Comparison of ENCODE assay signal across 12 cellular contexts in the genomic region with DNA sequence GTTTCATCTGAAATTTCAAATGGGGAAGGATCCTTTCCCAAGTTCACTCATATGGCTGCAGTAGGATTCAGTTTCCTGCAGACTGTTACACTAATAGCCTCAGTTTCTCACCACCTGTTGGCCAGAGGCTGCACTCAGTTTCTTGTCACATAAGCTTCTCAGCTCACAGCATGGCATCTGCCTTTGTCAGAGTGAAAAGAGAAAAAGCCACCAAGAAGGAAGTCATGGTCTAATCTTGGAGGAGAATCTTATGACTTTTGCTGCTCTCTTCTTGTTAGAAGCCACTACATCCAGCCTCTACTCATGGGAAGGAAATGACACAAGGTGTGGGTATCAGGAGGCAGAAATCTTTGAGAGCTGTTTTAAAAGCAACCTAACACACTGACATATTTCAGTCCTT. TPM values are rescaled to one million over a fixed set of nuclear protein-coding genes. Genes with fewer than 3 reads are reported as not detected.
DNase-seq lines count a peak whose midpoint lies in the region; ATAC-seq, FAIRE-seq and TF ChIP-seq lines count a peak whose summit lies in the region.
"Had no signal": no experiment of that assay in that cellular context is flagged by ENCODE, and none has a peak within 500 bp of the region (broad histone marks: within the 10 kb centered on the region; RNA-seq: fewer than 3 reads in every experiment).

No MANE protein-coding gene starts in this region.

- H3K4me3 ChIP-seq in NB4 (ENCODE audit: low read depth, low read length), result no peak overlapping the region
- H3K4me3 ChIP-seq in HepG2 (replicated peaks in 1 of 3; ENCODE audit: insufficient read depth in 1 of 3, low read depth in 2 of 3, low read length in 3 of 3), result no peak overlapping the region
- H3K4me3 ChIP-seq: A549, thyroid gland had no signal

- H3K36me3 ChIP-seq in HepG2 (replicated peaks in 1 of 2; ENCODE audit: control insufficient read depth in 1 of 2, insufficient read depth in 2 of 2, low read length in 2 of 2), result no peaks in the 10 kb centered on the region
- H3K36me3 ChIP-seq: thyroid gland had no signal

- CTCF ChIA-PET in HepG2 (lab: Yijun Ruan, JAX; ENCODE audit: low intra/inter-chr PET ratio, low total read pairs), result no interaction called here

- no peak for TF ChIP-seq RAD21 in HepG2 (CRISPR knock-in tag; IDR thresholded peaks at IDR 0.05)

- no peaks in the 10 kb centered on the region for H3K9me3 Mint-ChIP-seq in natural killer cell treated with Interleukin-12 subunit alpha and Interleukin-12 subunit beta and Interleukin-15 and Interleukin-18, amount 100 ng/mL, for 72 hours

- FAIRE-seq in HepG2 (lab: Jason Lieb, UNC), result no peak
- FAIRE-seq: A549 had no signal

- H3K27ac Mint-ChIP-seq in natural killer cell treated with Interleukin-12 subunit alpha and Interleukin-12 subunit beta and Interleukin-15 and Interleukin-18, amount 100 ng/mL, for 72 hours, result peak overlapping the region; percentile 88 to 100

- DNase-seq in activated CD4-positive, CD25-positive, alpha-beta regulatory T cell (lab: John Stamatoyannopoulos, UW), result no peak
- DNase-seq in NB4 (ENCODE audit: low read depth) (peak; percentile 19), NCI-H2107 (lab: John Stamatoyannopoulos, UW) (no peak), HepG2 (ENCODE audit: low spot score) (no peak), DMS53 (lab: John Stamatoyannopoulos, UW) (no peak)
- no peak for DNase-seq in natural killer cell treated with Interleukin-12 subunit alpha and Interleukin-12 subunit beta and Interleukin-15 and Interleukin-18, amount 100 ng/mL, for 72 hours (ENCODE audit: low spot score)
- DNase-seq: thyroid gland had no signal

- no peaks in the 10 kb centered on the region for H3K9me3 ChIP-seq in HepG2 (ENCODE audit: low read length)
- H3K9me3 ChIP-seq: A549, thyroid gland had no signal

- H3K27ac ChIP-seq in HepG2 (ENCODE audit: extremely low read length, insufficient read depth, low read length), result no peak overlapping the region
- H3K27ac ChIP-seq: A549, parathyroid adenoma, thyroid gland, VCaP had no signal

- no TSS peak for BruUV-seq in HepG2 (replicated peaks; lab: Mats Ljungman, UMichigan)

- H3K27me3 Mint-ChIP-seq in natural killer cell treated with Interleukin-12 subunit alpha and Interleukin-12 subunit beta and Interleukin-15 and Interleukin-18, amount 100 ng/mL, for 72 hours, result no peaks in the 10 kb centered on the region

- no peak overlapping the region for H3K4me2 ChIP-seq in HepG2 (ENCODE audit: low read depth, low read length)
- H3K4me2 ChIP-seq: A549 had no signal

- H3K27me3 ChIP-seq in HepG2 (ENCODE audit: control insufficient read depth in 1 of 2, insufficient read depth in 2 of 2, low read length in 2 of 2), result no peaks in the 10 kb centered on the region
- H3K27me3 ChIP-seq: thyroid gland had no signal

- H3K79me2 ChIP-seq in HepG2 (ENCODE audit: insufficient read depth, low read length), result no peaks in the 10 kb centered on the region
- H3K79me2 ChIP-seq: parathyroid adenoma had no signal

- intact Hi-C loops in HepG2 (cut with micrococcal nuclease; ENCODE audit: unreplicated experiment), result no loop called here

- ATAC-seq in activated CD4-positive, CD25-positive, alpha-beta regulatory T cell treated with anti-CD3 and anti-CD28 coated beads, Interleukin-2, amount 50 U/mL, for 24 hours, result peak; percentile 67 to 73
- ATAC-seq in HG02623 (IDR thresholded peaks at IDR 0.05; ENCODE audit: unreplicated experiment), result peak; percentile 79
- ATAC-seq in natural killer cell treated with Interleukin-12 subunit alpha and Interleukin-12 subunit beta and Interleukin-15 and Interleukin-18, amount 100 ng/mL, for 72 hours, result peak; percentile 80 to 90
- no peak for ATAC-seq in HepG2
- ATAC-seq: A549 had no signal

- H3K4me1 ChIP-seq in HepG2 (ENCODE audit: insufficient read depth, low read length), result no peaks in the 10 kb centered on the region
- H3K4me1 ChIP-seq: A549, parathyroid adenoma, thyroid gland had no signal

- no peak overlapping the region for H2AFZ ChIP-seq in HepG2 (ENCODE audit: low read length)
- H2AFZ ChIP-seq: parathyroid adenoma had no signal

- TF ChIP-seq CTCF in NB4 (IDR thresholded peaks at IDR 0.05; ENCODE audit: low read depth, low read length) (no peak), HepG2 (CRISPR knock-in tag; IDR thresholded peaks at IDR 0.05) (no peak)

- H4K20me1 ChIP-seq in HepG2 (ENCODE audit: insufficient read depth, low read length), result no peaks in the 10 kb centered on the region

- H3K36me3 Mint-ChIP-seq in natural killer cell treated with Interleukin-12 subunit alpha and Interleukin-12 subunit beta and Interleukin-15 and Interleukin-18, amount 100 ng/mL, for 72 hours, result no peaks in the 10 kb centered on the region

- H3K9ac ChIP-seq in HepG2 (ENCODE audit: insufficient read depth, low read depth, low read length), result no peak overlapping the region
- H3K9ac ChIP-seq: parathyroid adenoma had no signal

- H3K4me3 Mint-ChIP-seq in natural killer cell treated with Interleukin-12 subunit alpha and Interleukin-12 subunit beta and Interleukin-15 and Interleukin-18, amount 100 ng/mL, for 72 hours, result peak overlapping the region; percentile 61

- POLR2A ChIA-PET in HepG2 (lab: Yijun Ruan, JAX), result no interaction called here

- in situ Hi-C loops in HepG2 (cut with HindIII; ENCODE audit: extremely low pct_ligation_motif_present, low pct_unique_long_range_greater_than_20kb), result no loop called here

- TF ChIP-seq EP300 in HepG2 (IDR thresholded peaks at IDR 0.05; ENCODE audit: low read depth in 2 of 2, low read length in 2 of 2) (no peak), HepG2 (CRISPR knock-in tag; IDR thresholded peaks at IDR 0.05; ENCODE audit: borderline replicate concordance) (no peak)

- H3K4me1 Mint-ChIP-seq in natural killer cell treated with Interleukin-12 subunit alpha and Interleukin-12 subunit beta and Interleukin-15 and Interleukin-18, amount 100 ng/mL, for 72 hours (ENCODE audit: low read depth in 2 of 2), result peaks cover 40 to 50% of the 10 kb centered on the region in 2 donors

- TF ChIP-seq POLR2A in NB4 (IDR thresholded peaks at IDR 0.05; ENCODE audit: extremely low read depth, insufficient read length), result no peak
- TF ChIP-seq POLR2A in HepG2 (IDR thresholded peaks at IDR 0.05; ENCODE audit: insufficient read depth in 1 of 2, low read depth in 2 of 2, low read length in 2 of 2), result no peak

TF ChIP-seq in HepG2, 621 proteins besides CTCF, POLR2A, EP300 and RAD21 (continues in another document):
- TF ChIP-seq NFE2L1 (CRISPR knock-in tag; IDR thresholded peaks at IDR 0.05; ENCODE audit: borderline replicate concordance) (no peak), ZNF121 (CRISPR knock-in tag; IDR thresholded peaks at IDR 0.05) (no peak), ARID2 (CRISPR knock-in tag; IDR thresholded peaks at IDR 0.05; ENCODE audit: borderline replicate concordance) (no peak), PHF21A (CRISPR knock-in tag; IDR thresholded peaks at IDR 0.05) (no peak), GLI4 (CRISPR knock-in tag; IDR thresholded peaks at IDR 0.05; ENCODE audit: borderline replicate concordance) (no peak)
- TF ChIP-seq, protein P1, sequence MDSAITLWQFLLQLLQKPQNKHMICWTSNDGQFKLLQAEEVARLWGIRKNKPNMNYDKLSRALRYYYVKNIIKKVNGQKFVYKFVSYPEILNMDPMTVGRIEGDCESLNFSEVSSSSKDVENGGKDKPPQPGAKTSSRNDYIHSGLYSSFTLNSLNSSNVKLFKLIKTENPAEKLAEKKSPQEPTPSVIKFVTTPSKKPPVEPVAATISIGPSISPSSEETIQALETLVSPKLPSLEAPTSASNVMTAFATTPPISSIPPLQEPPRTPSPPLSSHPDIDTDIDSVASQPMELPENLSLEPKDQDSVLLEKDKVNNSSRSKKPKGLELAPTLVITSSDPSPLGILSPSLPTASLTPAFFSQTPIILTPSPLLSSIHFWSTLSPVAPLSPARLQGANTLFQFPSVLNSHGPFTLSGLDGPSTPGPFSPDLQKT (CRISPR knock-in tag; IDR thresholded peaks at IDR 0.05; ENCODE audit: borderline replicate concordance), result no peak
- TF ChIP-seq, protein P2, sequence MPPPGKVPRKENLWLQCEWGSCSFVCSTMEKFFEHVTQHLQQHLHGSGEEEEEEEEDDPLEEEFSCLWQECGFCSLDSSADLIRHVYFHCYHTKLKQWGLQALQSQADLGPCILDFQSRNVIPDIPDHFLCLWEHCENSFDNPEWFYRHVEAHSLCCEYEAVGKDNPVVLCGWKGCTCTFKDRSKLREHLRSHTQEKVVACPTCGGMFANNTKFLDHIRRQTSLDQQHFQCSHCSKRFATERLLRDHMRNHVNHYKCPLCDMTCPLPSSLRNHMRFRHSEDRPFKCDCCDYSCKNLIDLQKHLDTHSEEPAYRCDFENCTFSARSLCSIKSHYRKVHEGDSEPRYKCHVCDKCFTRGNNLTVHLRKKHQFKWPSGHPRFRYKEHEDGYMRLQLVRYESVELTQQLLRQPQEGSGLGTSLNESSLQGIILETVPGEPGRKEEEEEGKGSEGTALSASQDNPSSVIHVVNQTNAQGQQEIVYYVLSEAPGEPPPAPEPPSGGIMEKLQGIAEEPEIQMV (CRISPR knock-in tag; IDR thresholded peaks at IDR 0.05; ENCODE audit: low read depth), result no peak

RNA-seq across cellular contexts. Expression of a gene that starts 39.4 kb away (rescaled TPM):
- total RNA-seq in natural killer cell treated with Interleukin-12 subunit alpha and Interleukin-12 subunit beta and Interleukin-15 and Interleukin-18, amount 100 ng/mL, for 72 hours, result 100 to 1,000 TPM in 1 of 2 donors, 10 to 100 TPM in 1; 80.0 to 249 TPM
- 7.5 and 9.8 TPM in 2 replicates for total RNA-seq in HepG2 (2016; rRNA removed; fragmentation: Illumina TruSeq; extraction: Trizol)
- total RNA-seq in HepG2 (2016; cell fraction: cytosol; rRNA removed; fragmentation: Illumina TruSeq; extraction: Trizol; ENCODE audit: low read depth), result 2.4 and 5.7 TPM in 2 replicates
- 5.9 and 8.9 TPM in 2 replicates for total RNA-seq in HepG2 (2016; cell fraction: insoluble cytoplasmic fraction; rRNA removed; fragmentation: Illumina TruSeq; extraction: Trizol)
- 8.8 and 11.0 TPM in 2 replicates for total RNA-seq in HepG2 (2016; cell fraction: membrane; rRNA removed; fragmentation: Illumina TruSeq; extraction: Trizol)
- 15.4 TPM in 2 replicates for total RNA-seq in HepG2 (2016; cell fraction: nucleus; rRNA removed; fragmentation: Illumina TruSeq; extraction: Trizol)
- 16.7 and 20.2 TPM in 2 replicates for polyA plus RNA-seq in HepG2 (2011; rRNA removed)
- polyA plus RNA-seq in HepG2 (2011; cell fraction: cytosol; rRNA removed), result 12.2 and 14.4 TPM in 2 replicates
- polyA plus RNA-seq in HepG2 (2011; cell fraction: nucleus; rRNA removed), result 6.9 and 13.9 TPM in 2 replicates
- 22.3 and 32.9 TPM in 2 replicates for polyA plus RNA-seq in HepG2 (2012)
- polyA plus RNA-seq in HepG2 (2016; cell fraction: cytosol; fragmentation: Illumina TruSeq; extraction: Trizol; ENCODE audit: low read depth), result 5.9 and 6.6 TPM in 2 replicates
- 13.5 and 13.8 TPM in 2 replicates for polyA plus RNA-seq in HepG2 (2016; cell fraction: insoluble cytoplasmic fraction; fragmentation: Illumina TruSeq; extraction: Trizol; ENCODE audit: low read depth)
- polyA plus RNA-seq in HepG2 (2016; cell fraction: membrane; fragmentation: Illumina TruSeq; extraction: Trizol; ENCODE audit: low read depth), result 14.3 TPM in 2 replicates
- polyA plus RNA-seq in HepG2 (2016; cell fraction: nucleus; fragmentation: Illumina TruSeq; extraction: Trizol; ENCODE audit: insufficient read depth, low read depth), result 12.5 and 15.4 TPM in 2 replicates
- 33.4 and 51.6 TPM in 2 replicates for polyA minus RNA-seq in HepG2 (2011; rRNA and poly(A)+ RNA removed; ENCODE audit: low replicate concordance)
- polyA minus RNA-seq in HepG2 (2011; cell fraction: cytosol; rRNA and poly(A)+ RNA removed), result 10.3 and 17.6 TPM in 2 replicates
- 40.3 and 44.8 TPM in 2 replicates for polyA minus RNA-seq in HepG2 (2011; cell fraction: nucleus; rRNA and poly(A)+ RNA removed)

Comparison
In these comparisons a context has a peak if more than half of its experiments do, and no peak if none do; other contexts are left out.
1. RNA of a gene that starts 39.4 kb away (total RNA-seq): 80.0 to 249 TPM in natural killer cell treated with Interleukin-12 subunit alpha and Interleukin-12 subunit beta and Interleukin-15 and Interleukin-18, amount 100 ng/mL, for 72 hours; 2.4 to 15.4 TPM in HepG2; every median in the first group is over 4 times any median in the second.